ENCODE assay signal across 11 cellular contexts in genomic region chr20:43404880-43405279, GRCh38. TPM values are rescaled to one million over a fixed set of nuclear protein-coding genes. Genes with fewer than 3 reads are reported as not detected.
DNase-seq lines count a peak whose midpoint lies in the region; ATAC-seq, FAIRE-seq and TF ChIP-seq lines count a peak whose summit lies in the region.
"Had no signal": no experiment of that assay in that cellular context is flagged by ENCODE, and none has a peak within 500 bp of the region (broad histone marks: within the 10 kb centered on the region; RNA-seq: fewer than 3 reads in every experiment).

No MANE protein-coding gene starts in this region.

- peaks cover 9% of the 10 kb centered on the region for H3K27me3 ChIP-seq in PC-3 (ENCODE audit: low read length)

- no peaks in the 10 kb centered on the region for H3K4me1 ChIP-seq in A549
- no peaks in the 10 kb centered on the region for H3K4me1 ChIP-seq in PC-3 (ENCODE audit: insufficient read depth, low read length)
- no peaks in the 10 kb centered on the region for H3K4me1 ChIP-seq in kidney (ENCODE audit: control insufficient read depth in 1 of 2, insufficient read depth in 1 of 2, low read depth in 1 of 2, low read length in 2 of 2)

- WGBS in A549 (ENCODE audit: missing lambda C conversion rate): 3% methylated on average over 3 of the region's 3 CpGs

- H3K36me3 ChIP-seq in PC-3 (ENCODE audit: low read depth, low read length) (no peaks in the 10 kb centered on the region), kidney (ENCODE audit: control insufficient read depth in 1 of 2, insufficient read depth in 2 of 2, low read length in 2 of 2) (no peaks in the 10 kb centered on the region)

- POLR2A ChIA-PET in A549 (lab: Yijun Ruan, JAX): no interaction called here
- POLR2A ChIA-PET in PC-3 (lab: Charles Lee; ENCODE audit: unreplicated experiment): no interaction called here

- TF ChIP-seq CTCF in A549 (IDR thresholded peaks at IDR 0.05): no peak
- peak; percentile 43 for TF ChIP-seq CTCF in GM10266 (IDR thresholded peaks at IDR 0.05; ENCODE audit: control insufficient read depth, insufficient read depth, low read depth, missing control alignments)
- TF ChIP-seq CTCF in PC-3 (conservative IDR thresholded peaks at IDR 0.05; ENCODE audit: low read depth, low read length): peak; percentile 64
- TF ChIP-seq CTCF in fibroblast of mammary gland (conservative IDR thresholded peaks at IDR 0.05; ENCODE audit: control insufficient read depth, insufficient read depth, low read depth, low read length): peak; percentile 55
- no peak for TF ChIP-seq CTCF in kidney (IDR thresholded peaks at IDR 0.05; ENCODE audit: borderline replicate concordance, extremely low read depth, insufficient read depth)

- no peaks in the 10 kb centered on the region for H3K9me2 ChIP-seq in PC-3 (replicated peaks; ENCODE audit: low read length)

- H3K4me2 ChIP-seq in A549: no peak overlapping the region
- H3K4me2 ChIP-seq in PC-3 (ENCODE audit: low read length): no peak overlapping the region

- peak in 1 of 2 experiments; percentile 12; a peak in 1 of 5 replicates for TF ChIP-seq RAD21 in A549 (conservative IDR thresholded peaks at IDR 0.05 in 1 of 2, IDR thresholded peaks at IDR 0.05 in 1 of 2)

- ATAC-seq in A549: peak in 1 of 2 experiments; percentile 37; a peak in 1 of 6 replicates
- no peak for ATAC-seq in PC-3
- no peak for ATAC-seq in GM18870 (IDR thresholded peaks at IDR 0.05; ENCODE audit: unreplicated experiment)
- ATAC-seq in GM21515 (IDR thresholded peaks at IDR 0.05; ENCODE audit: unreplicated experiment): no peak
- ATAC-seq in GM19035 (IDR thresholded peaks at IDR 0.05; ENCODE audit: unreplicated experiment): no peak
- ATAC-seq: left lobe of liver had no signal

- H3K79me2 ChIP-seq in PC-3 (ENCODE audit: low read length): no peaks in the 10 kb centered on the region

- H3K9ac ChIP-seq in PC-3 (ENCODE audit: low read length) (no peak overlapping the region), kidney (ENCODE audit: low read length in 2 of 2) (no peak overlapping the region)

- TF ChIP-seq POLR2A in A549 (IDR thresholded peaks at IDR 0.05; ENCODE audit: low read length): no peak

- intact Hi-C loops in PC-3 (cut with micrococcal nuclease) (loop anchor here (5.0 kb wide), 1 partner anchor 1448 kb away; no protein-coding TSS in a partner anchor), kidney (cut with DNase I) (no loop called here)

- H3K27ac ChIP-seq in A549: no peak overlapping the region
- H3K27ac ChIP-seq in PC-3 (ENCODE audit: low read length): no peak overlapping the region
- no peak overlapping the region for H3K27ac ChIP-seq in kidney (ENCODE audit: low read depth in 2 of 2, low read length in 2 of 2)

- no peaks in the 10 kb centered on the region for H3F3A ChIP-seq in PC-3 (ENCODE audit: low read length, unreplicated experiment)

- TF ChIP-seq EP300 in A549 (IDR thresholded peaks at IDR 0.05): no peak

- H2AFZ ChIP-seq in PC-3 (ENCODE audit: low read length): no peak overlapping the region

- H3K4me3 ChIP-seq in A549 (no peak overlapping the region), PC-3 (ENCODE audit: low read length) (no peak overlapping the region), fibroblast of mammary gland (ENCODE audit: control insufficient read depth, low read depth, low read length) (no peak overlapping the region), kidney (ENCODE audit: low read length in 2 of 2) (no peak overlapping the region)

- DNase-seq in A549 (ENCODE audit: low read depth in 1 of 2, low spot score in 1 of 2) (peak; percentile 18 to 25), GM10266 (ENCODE audit: extremely low spot score) (peak; percentile 52), PC-3 (peak; percentile 40), fibroblast of mammary gland (ENCODE audit: low read depth) (peak; percentile 31), kidney (no peak)
- DNase-seq: NCI-H1092 treated with DMSO at 0.1 percent for 48 hours had no signal

- FAIRE-seq in A549 (lab: Jason Lieb, UNC) (no peak), kidney (lab: Jason Lieb, UNC) (no peak)
- FAIRE-seq: G401.6 had no signal

- CTCF ChIA-PET in A549 (lab: Yijun Ruan, JAX) (interaction anchor here (0.9 to 1.0 kb wide), 2 partner anchors 12 to 28 kb away, joined by 3 to 4 read pairs; no protein-coding TSS in a partner anchor), PC-3 (lab: Charles Lee) (no interaction called here)

- H3K9me3 ChIP-seq in A549 (peaks cover 11% of the 10 kb centered on the region), PC-3 (ENCODE audit: low read length) (no peaks in the 10 kb centered on the region), kidney (ENCODE audit: control insufficient read depth in 1 of 2, low read length in 2 of 2) (peaks cover 2 to 8% of the 10 kb centered on the region in 2 donors)

- no TSS peak for BruUV-seq in PC-3 (replicated peaks; lab: Mats Ljungman, UMichigan)

- H4K20me1 ChIP-seq in PC-3 (ENCODE audit: low read length): no peaks in the 10 kb centered on the region

TF ChIP-seq in A549, 52 proteins besides CTCF, POLR2A, EP300 and RAD21:
- TF ChIP-seq MAFK (IDR thresholded peaks at IDR 0.05; ENCODE audit: partially characterized antibody) (peak; percentile 92), MYC (IDR thresholded peaks at IDR 0.05; ENCODE audit: borderline replicate concordance, low read length) (no peak)

RNA-seq across cellular contexts. Expression of gene SRSF6, which starts 52.8 kb away (rescaled TPM):
- polyA plus RNA-seq in A549 (2011; rRNA removed): 134 and 145 TPM in 2 replicates
- polyA plus RNA-seq in A549 (2012; cell fraction: cytosol; rRNA removed): 60.7 and 69.2 TPM in 2 replicates
- polyA plus RNA-seq in A549 (2012; cell fraction: nucleus; rRNA removed): 76.8 and 121 TPM in 2 replicates
- 99.3 to 113 TPM (median 105 TPM) in 3 replicates for polyA plus RNA-seq in A549 (2017; fragmentation: RNase III; extraction: RNeasy Plus Mini Kit Qiagen cat#74134 plus additional on column Dnase treatment)
- 82.7 and 84.3 TPM in 2 replicates for polyA minus RNA-seq in A549 (2011; rRNA and poly(A)+ RNA removed)
- 75.7 and 77.3 TPM in 2 replicates for total RNA-seq in PC-3 (2014; rRNA removed)
- 131 TPM for total RNA-seq in kidney
- polyA plus RNA-seq in kidney (ENCODE audit: insufficient read depth, low read depth, low replicate concordance): 84.9 TPM

Comparison
In these comparisons a context has a peak if more than half of its experiments do, and no peak if none do; other contexts are left out.
1. CTCF ChIP-seq: peak in GM10266 (single experiment), PC-3 (single experiment) and fibroblast of mammary gland (single experiment); none in A549 (single experiment) and kidney (single experiment).